1 cellular context compared by ENCODE assay signal in genomic region chr17:1684307-1685189, GRCh38.
TF ChIP-seq lines count a peak whose summit lies in the region.

PRPF8 (minus strand) TSS chr17:1684867; CDS start chr17:1684571, 296 bp downstream.

TF ChIP-seq in HepG2, 621 proteins besides CTCF, POLR2A, EP300 and RAD21 (continued from another document and continues in another):
- TF ChIP-seq IKZF5 (CRISPR knock-in tag; IDR thresholded peaks at IDR 0.05) = peak; percentile 55; the same call in 1 of the 2 replicates
- TF ChIP-seq PHF5A (CRISPR knock-in tag; IDR thresholded peaks at IDR 0.05; ENCODE audit: low read depth, unreplicated experiment) = peak; percentile 52
- no peak for TF ChIP-seq KAT2B (IDR thresholded peaks at IDR 0.05; ENCODE audit: borderline replicate concordance, low read depth, low read length)
- TF ChIP-seq TCF7 (IDR thresholded peaks at IDR 0.05; ENCODE audit: low read depth) = no peak
- no peak for TF ChIP-seq ZNF20 (CRISPR knock-in tag; IDR thresholded peaks at IDR 0.05)
- TF ChIP-seq TBX3 (IDR thresholded peaks at IDR 0.05; ENCODE audit: borderline replicate concordance) = no peak
- no peak for TF ChIP-seq ARNTL (CRISPR knock-in tag; IDR thresholded peaks at IDR 0.05)
- no peak for TF ChIP-seq ZNF660 (CRISPR knock-in tag; IDR thresholded peaks at IDR 0.05; ENCODE audit: borderline replicate concordance, low read depth)
- TF ChIP-seq PBX2 (CRISPR knock-in tag; IDR thresholded peaks at IDR 0.05) = peak; percentile 87
- TF ChIP-seq PHF8 (CRISPR knock-in tag; IDR thresholded peaks at IDR 0.05) = peak; percentile 99
- no peak; the same call in 1 of the 2 replicates for TF ChIP-seq NCOR1 (IDR thresholded peaks at IDR 0.05; ENCODE audit: borderline replicate concordance, low read length)
- no peak for TF ChIP-seq DDIT3 (CRISPR knock-in tag; IDR thresholded peaks at IDR 0.05)
- no peak for TF ChIP-seq TEF (CRISPR knock-in tag; IDR thresholded peaks at IDR 0.05)
- TF ChIP-seq ZNF768 (CRISPR knock-in tag; IDR thresholded peaks at IDR 0.05) = peak; percentile 73; the same call in 1 of the 2 replicates
- TF ChIP-seq ZNF136 (CRISPR knock-in tag; IDR thresholded peaks at IDR 0.05; ENCODE audit: low read depth) = no peak
- TF ChIP-seq PRDM15 (CRISPR knock-in tag; IDR thresholded peaks at IDR 0.05) = peak; percentile 94
- peak; percentile 69 for TF ChIP-seq ZBTB14 (CRISPR knock-in tag; IDR thresholded peaks at IDR 0.05)
- no peak for TF ChIP-seq HOXD1 (CRISPR knock-in tag; IDR thresholded peaks at IDR 0.05)
- 0 out of 2 replicates have a peak, but pooled peaks have one; percentile 10 for TF ChIP-seq MED13 (CRISPR knock-in tag; IDR thresholded peaks at IDR 0.05)
- no peak for TF ChIP-seq SETDB1 (CRISPR knock-in tag; IDR thresholded peaks at IDR 0.05; ENCODE audit: borderline replicate concordance)
- TF ChIP-seq FLYWCH1 (CRISPR knock-in tag; IDR thresholded peaks at IDR 0.05) = no peak
- TF ChIP-seq ZBTB38 (CRISPR knock-in tag; IDR thresholded peaks at IDR 0.05) = peak; percentile 29; the same call in 1 of the 2 replicates
- TF ChIP-seq ZNF205 (CRISPR knock-in tag; IDR thresholded peaks at IDR 0.05) = peak; percentile 83; the same call in 1 of the 2 replicates
- no peak for TF ChIP-seq MAF1 (CRISPR knock-in tag; IDR thresholded peaks at IDR 0.05; ENCODE audit: borderline replicate concordance)
- peak; percentile 68; the same call in 1 of the 2 replicates for TF ChIP-seq RFXAP (CRISPR knock-in tag; IDR thresholded peaks at IDR 0.05; ENCODE audit: borderline replicate concordance)
- TF ChIP-seq E2F5 (CRISPR knock-in tag; conservative IDR thresholded peaks at IDR 0.05) = no peak
- TF ChIP-seq HNRNPH1 (optimal IDR thresholded peaks at IDR 0.05; ENCODE audit: low read depth, low read length) = no peak
- TF ChIP-seq ISX (CRISPR knock-in tag; conservative IDR thresholded peaks at IDR 0.05) = no peak; the same call in 1 of the 2 replicates
- TF ChIP-seq AFF4 (CRISPR knock-in tag; IDR thresholded peaks at IDR 0.05) = no peak
- TF ChIP-seq ZNF619 (CRISPR knock-in tag; IDR thresholded peaks at IDR 0.05) = 0 out of 2 replicates have a peak, but pooled peaks have one; percentile 42
- peak; percentile 68; the same call in 1 of the 2 replicates for TF ChIP-seq ZNF691 (CRISPR knock-in tag; IDR thresholded peaks at IDR 0.05; ENCODE audit: borderline replicate concordance, low read depth)
- TF ChIP-seq HOXA9 (CRISPR knock-in tag; IDR thresholded peaks at IDR 0.05; ENCODE audit: borderline replicate concordance) = no peak
- TF ChIP-seq TBP (CRISPR knock-in tag; IDR thresholded peaks at IDR 0.05) = no peak
- TF ChIP-seq ZNF318 (CRISPR knock-in tag; IDR thresholded peaks at IDR 0.05) = no peak
- TF ChIP-seq ERF (CRISPR knock-in tag; IDR thresholded peaks at IDR 0.05) = peak; percentile 87
